ENCODE assay signal across 22 cellular contexts in genomic region chr22:44739024-44739423, GRCh38. TPM values are rescaled to one million over a fixed set of nuclear protein-coding genes. Genes with fewer than 3 reads are reported as not detected.
"Had no signal": no experiment of that assay in that cellular context is flagged by ENCODE, and none has a peak within 500 bp of the region (broad histone marks: within the 10 kb centered on the region; RNA-seq: fewer than 3 reads in every experiment).

No MANE protein-coding gene starts in this region.

- H3K9ac ChIP-seq: parathyroid adenoma had no signal

- H3K79me2 ChIP-seq: parathyroid adenoma had no signal

- H3K27ac ChIP-seq: parathyroid adenoma, psoas muscle, spleen, tibial nerve had no signal

- H3K27me3 ChIP-seq: spleen, tibial nerve had no signal

- H3K4me3 ChIP-seq: psoas muscle, spleen, tibial nerve had no signal

- H3K36me3 ChIP-seq: tibial nerve had no signal

- ATAC-seq: activated CD8-positive, alpha-beta T cell treated with anti-CD3 and anti-CD28 coated beads for 36 hours; activated T-cell treated with anti-CD3 and anti-CD28 coated beads, Interleukin-2, amount 50 U/mL, for 4 hours; activated T-helper 17 cell treated with anti-CD3 and anti-CD28 coated beads, Interleukin-2, amount 50 U/mL, for 72 hours; naive thymus-derived CD4-positive, alpha-beta T cell; psoas muscle had no signal

- H3K4me1 ChIP-seq: parathyroid adenoma, psoas muscle, tibial nerve had no signal

- DNase-seq: activated B cell treated with CpG ODN at 0.5 μM for 24 hours; activated CD4-positive, alpha-beta T cell treated with anti-CD3 and anti-CD28 coated beads, Interleukin-2, amount 50 U/mL, for 1 hour; activated CD8-positive, alpha-beta T cell treated with anti-CD3 and anti-CD28 coated beads for 36 hours; activated gamma-delta T cell treated with Interleukin-2 at 50 U/mL for 16 hours; activated naive CD4-positive, alpha-beta T cell treated with anti-CD3 and anti-CD28 coated beads, Interleukin-2, amount 50 U/mL, for 16 hours; activated T-cell treated with anti-CD3 and anti-CD28 coated beads, Interleukin-2, amount 50 U/mL, for 4 hours; amniotic stem cell; caudate nucleus; cortex of kidney; foreskin fibroblast; head of caudate nucleus; hypothalamus; midbrain; naive thymus-derived CD4-positive, alpha-beta T cell; nucleus accumbens; psoas muscle; spleen; stimulated activated naive CD4-positive, alpha-beta T cell treated with Interleukin-2 at 50 U/mL for 16 hours had no signal

- H2AFZ ChIP-seq: parathyroid adenoma had no signal

- FAIRE-seq: endothelial cell of umbilical vein had no signal

- H3K9me3 ChIP-seq: psoas muscle, spleen, tibial nerve had no signal

RNA-seq across cellular contexts. Expression of gene ARHGAP8, which starts 13.4 kb away (rescaled TPM):
- total RNA-seq: endothelial cell of umbilical vein had no signal
- polyA plus RNA-seq: endothelial cell of umbilical vein; naive thymus-derived CD4-positive, alpha-beta T cell; psoas muscle had no signal
